ENCODE assay signal across 13 cellular contexts in the genomic region with DNA sequence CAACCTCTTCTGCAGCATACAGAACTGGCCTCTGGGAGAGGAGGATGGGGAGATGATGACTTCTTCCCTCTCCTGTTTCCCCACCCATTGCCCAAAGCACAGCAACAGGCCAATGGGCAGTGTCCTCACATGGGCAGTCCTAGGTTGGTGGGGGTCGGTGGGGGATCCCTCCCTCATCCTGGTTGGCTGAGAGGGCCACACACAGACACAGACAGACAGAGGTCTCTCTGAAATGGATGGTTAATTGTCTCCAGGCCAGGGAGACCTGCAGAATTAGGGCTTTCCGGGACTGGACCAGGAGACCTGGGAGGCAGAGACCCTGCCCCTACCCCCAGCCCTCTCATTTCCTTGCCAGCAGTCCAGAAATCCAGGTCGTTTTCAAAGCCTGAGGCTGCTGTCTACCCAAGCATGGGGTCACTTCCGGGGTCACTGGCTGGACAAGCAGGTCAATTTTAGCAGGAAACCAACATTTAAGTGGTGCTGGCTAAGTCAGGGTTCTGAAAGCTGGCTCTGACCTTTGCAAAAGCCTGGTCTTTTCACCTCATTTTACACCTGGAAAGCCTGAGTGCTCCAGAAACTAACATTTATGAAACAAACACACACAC. TPM values are rescaled to one million over a fixed set of nuclear protein-coding genes. Genes with fewer than 3 reads are reported as not detected.
DNase-seq lines count a peak whose midpoint lies in the region; ATAC-seq and TF ChIP-seq lines count a peak whose summit lies in the region.
"Had no signal": no experiment of that assay in that cellular context is flagged by ENCODE, and none has a peak within 500 bp of the region (broad histone marks: within the 10 kb centered on the region; RNA-seq: fewer than 3 reads in every experiment).

No MANE protein-coding gene starts in this region.

- H4K20me1 ChIP-seq in SK-N-SH (ENCODE audit: insufficient read depth), result no peaks in the 10 kb centered on the region
- H4K20me1 ChIP-seq: BLaER1 treated with 17β-estradiol and CSF1 and Interleukin-3, amounts not matched to agents 10 nM and 100 nM had no signal

- ATAC-seq in SK-N-SH treated with all-trans-retinoic acid at 6 μM for 48 hours (no peak; the same call in 2 of the 3 replicates), HG02678 (IDR thresholded peaks at IDR 0.05; ENCODE audit: unreplicated experiment) (no peak)

- H3K9ac ChIP-seq in SK-N-SH, result no peak overlapping the region
- H3K9ac ChIP-seq: BLaER1 treated with 17β-estradiol and CSF1 and Interleukin-3, amounts not matched to agents 10 nM and 100 nM had no signal

- 20% methylated on average over 1 of the region's 4 CpGs for WGBS in SK-N-SH (ENCODE audit: low lambda C conversion rate)
- 51 to 66% methylated on average over 4 of the region's 4 CpGs for WGBS in sigmoid colon, 2 donors

- H3K27me3 ChIP-seq in SK-N-SH (ENCODE audit: insufficient read depth), result no peaks in the 10 kb centered on the region
- peaks cover 4 to 42% (median 13%) of the 10 kb centered on the region in 3 donors for H3K27me3 ChIP-seq in sigmoid colon
- H3K27me3 ChIP-seq: BLaER1 treated with 17β-estradiol and CSF1 and Interleukin-3, amounts not matched to agents 10 nM and 100 nM had no signal

- H2AFZ ChIP-seq in SK-N-SH (ENCODE audit: low read depth), result no peak overlapping the region

- H3K4me2 ChIP-seq in SK-N-SH, result no peak overlapping the region
- H3K4me2 ChIP-seq: BLaER1 treated with 17β-estradiol and CSF1 and Interleukin-3, amounts not matched to agents 10 nM and 100 nM had no signal

- DNase-seq in SK-N-SH, result peak; percentile 59
- DNase-seq in KBM-7, result peak; percentile 5
- DNase-seq in iPS-NIHi7 (ENCODE audit: extremely low spot score), result peak; percentile 14
- no peak for DNase-seq in sigmoid colon
- DNase-seq in NCI-H146 (lab: John Stamatoyannopoulos, UW), result no peak
- DNase-seq: 8988T; CD4-positive, CD25-positive, alpha-beta regulatory T cell; H7 had no signal

- in situ Hi-C loops in KBM-7 (cut with MboI; ENCODE audit: low pct_unique_long_range_greater_than_20kb, low sequenced_read_pairs), result no loop called here

- POLR2A ChIA-PET in SK-N-SH (lab: Yijun Ruan, JAX), result no interaction called here

- CTCF ChIA-PET in SK-N-SH (lab: Yijun Ruan, JAX), result no interaction called here

- H3K27ac ChIP-seq in SK-N-SH (ENCODE audit: low read depth in 2 of 2, low read length in 1 of 2) (no peak overlapping the region), sigmoid colon (no peak overlapping the region)
- H3K27ac ChIP-seq: BLaER1 treated with 17β-estradiol and CSF1 and Interleukin-3, amounts not matched to agents 10 nM and 100 nM; HL-60 had no signal

- TF ChIP-seq POLR2A in sigmoid colon (IDR thresholded peaks at IDR 0.05), result no peak

- H3K9me2 ChIP-seq in SK-N-SH, result no peaks in the 10 kb centered on the region

- H3F3A ChIP-seq in SK-N-SH (replicated peaks; ENCODE audit: insufficient read depth), result no peaks in the 10 kb centered on the region

- TF ChIP-seq EP300 in SK-N-SH (IDR thresholded peaks at IDR 0.05; ENCODE audit: borderline replicate concordance in 1 of 2, low read depth in 1 of 2, low read length in 1 of 2) (no peak), sigmoid colon (IDR thresholded peaks at IDR 0.05) (no peak)

- no peaks in the 10 kb centered on the region for H3K79me2 ChIP-seq in SK-N-SH (ENCODE audit: insufficient read depth)

- H3K36me3 ChIP-seq in SK-N-SH (replicated peaks in 1 of 2; ENCODE audit: control insufficient read depth in 1 of 2, insufficient read depth in 2 of 2, low read length in 1 of 2) (no peaks in the 10 kb centered on the region), sigmoid colon (no peaks in the 10 kb centered on the region)
- H3K36me3 ChIP-seq: BLaER1 treated with 17β-estradiol and CSF1 and Interleukin-3, amounts not matched to agents 10 nM and 100 nM had no signal

- H3K4me3 ChIP-seq in SK-N-SH (ENCODE audit: low read depth in 2 of 2, low read length in 1 of 2) (no peak overlapping the region), sigmoid colon (no peak overlapping the region)
- H3K4me3 ChIP-seq: BLaER1 treated with 17β-estradiol and CSF1 and Interleukin-3, amounts not matched to agents 10 nM and 100 nM had no signal

- intact Hi-C loops in sigmoid colon (cut with DNase I), result no loop called here

- peaks cover 0 to 7% of the 10 kb centered on the region in 2 experiments; a peak in 1 of 4 replicates for H3K4me1 ChIP-seq in SK-N-SH (ENCODE audit: control insufficient read depth in 1 of 2, insufficient read depth in 2 of 2, low read depth in 1 of 2, low read length in 1 of 2)
- H3K4me1 ChIP-seq in sigmoid colon, result peaks cover 0 to 12% (median 8%) of the 10 kb centered on the region in 4 donors
- H3K4me1 ChIP-seq: BLaER1 treated with 17β-estradiol and CSF1 and Interleukin-3, amounts not matched to agents 10 nM and 100 nM had no signal

- TF ChIP-seq CTCF in SK-N-SH (IDR thresholded peaks at IDR 0.05) (no peak), sigmoid colon (IDR thresholded peaks at IDR 0.05) (no peak)

- H3K9me3 ChIP-seq in SK-N-SH, result no peaks in the 10 kb centered on the region
- H3K9me3 ChIP-seq in sigmoid colon, result no peaks in the 10 kb centered on the region

- no peak for TF ChIP-seq RAD21 in SK-N-SH (IDR thresholded peaks at IDR 0.05; ENCODE audit: low read length)

TF ChIP-seq in SK-N-SH, 30 proteins besides CTCF, POLR2A, EP300 and RAD21 (continues in another document):
- TF ChIP-seq, protein P1, sequence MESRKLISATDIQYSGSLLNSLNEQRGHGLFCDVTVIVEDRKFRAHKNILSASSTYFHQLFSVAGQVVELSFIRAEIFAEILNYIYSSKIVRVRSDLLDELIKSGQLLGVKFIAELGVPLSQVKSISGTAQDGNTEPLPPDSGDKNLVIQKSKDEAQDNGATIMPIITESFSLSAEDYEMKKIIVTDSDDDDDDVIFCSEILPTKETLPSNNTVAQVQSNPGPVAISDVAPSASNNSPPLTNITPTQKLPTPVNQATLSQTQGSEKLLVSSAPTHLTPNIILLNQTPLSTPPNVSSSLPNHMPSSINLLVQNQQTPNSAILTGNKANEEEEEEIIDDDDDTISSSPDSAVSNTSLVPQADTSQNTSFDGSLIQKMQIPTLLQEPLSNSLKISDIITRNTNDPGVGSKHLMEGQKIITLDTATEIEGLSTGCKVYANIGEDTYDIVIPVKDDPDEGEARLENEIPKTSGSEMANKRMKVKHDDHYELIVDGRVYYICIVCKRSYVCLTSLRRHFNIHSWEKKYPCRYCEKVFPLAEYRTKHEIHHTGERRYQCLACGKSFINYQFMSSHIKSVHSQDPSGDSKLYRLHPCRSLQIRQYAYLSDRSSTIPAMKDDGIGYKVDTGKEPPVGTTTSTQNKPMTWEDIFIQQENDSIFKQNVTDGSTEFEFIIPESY (IDR thresholded peaks at IDR 0.05; ENCODE audit: borderline replicate concordance, low read depth), result no peak
- TF ChIP-seq EZH2phosphoT487 (IDR thresholded peaks at IDR 0.05; ENCODE audit: borderline replicate concordance, low read depth), result no peak
- no peak for TF ChIP-seq RXRA (IDR thresholded peaks at IDR 0.05; ENCODE audit: borderline replicate concordance, low read depth)
- TF ChIP-seq GABPA (IDR thresholded peaks at IDR 0.05; ENCODE audit: low read depth), result no peak
- TF ChIP-seq GATA2 (CRISPR knock-in tag; IDR thresholded peaks at IDR 0.05), result no peak
- TF ChIP-seq MXI1 (IDR thresholded peaks at IDR 0.05; ENCODE audit: low read depth, low read length), result no peak
- TF ChIP-seq SMC3 (IDR thresholded peaks at IDR 0.05; ENCODE audit: low read depth, low read length), result no peak
- TF ChIP-seq NRF1 (IDR thresholded peaks at IDR 0.05; ENCODE audit: low read depth, low read length), result no peak

TF ChIP-seq in SK-N-SH treated with all-trans-retinoic acid at 6 μM for 48 hours, 23 proteins besides CTCF, POLR2A, EP300 and RAD21:
- TF ChIP-seq ZC3H10 (CRISPR knock-in tag; IDR thresholded peaks at IDR 0.05), result no peak
- TF ChIP-seq ZFP3 (CRISPR knock-in tag; IDR thresholded peaks at IDR 0.05), result no peak
- TF ChIP-seq GLIS3 (CRISPR knock-in tag; IDR thresholded peaks at IDR 0.05), result no peak
- TF ChIP-seq, protein P2, sequence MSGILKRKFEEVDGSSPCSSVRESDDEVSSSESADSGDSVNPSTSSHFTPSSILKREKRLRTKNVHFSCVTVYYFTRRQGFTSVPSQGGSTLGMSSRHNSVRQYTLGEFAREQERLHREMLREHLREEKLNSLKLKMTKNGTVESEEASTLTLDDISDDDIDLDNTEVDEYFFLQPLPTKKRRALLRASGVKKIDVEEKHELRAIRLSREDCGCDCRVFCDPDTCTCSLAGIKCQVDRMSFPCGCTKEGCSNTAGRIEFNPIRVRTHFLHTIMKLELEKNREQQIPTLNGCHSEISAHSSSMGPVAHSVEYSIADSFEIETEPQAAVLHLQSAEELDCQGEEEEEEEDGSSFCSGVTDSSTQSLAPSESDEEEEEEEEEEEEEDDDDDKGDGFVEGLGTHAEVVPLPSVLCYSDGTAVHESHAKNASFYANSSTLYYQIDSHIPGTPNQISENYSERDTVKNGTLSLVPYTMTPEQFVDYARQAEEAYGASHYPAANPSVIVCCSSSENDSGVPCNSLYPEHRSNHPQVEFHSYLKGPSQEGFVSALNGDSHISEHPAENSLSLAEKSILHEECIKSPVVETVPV (CRISPR knock-in tag; IDR thresholded peaks at IDR 0.05), result no peak
- no peak for TF ChIP-seq ZNF70 (CRISPR knock-in tag; IDR thresholded peaks at IDR 0.05)
- TF ChIP-seq, protein P3, sequence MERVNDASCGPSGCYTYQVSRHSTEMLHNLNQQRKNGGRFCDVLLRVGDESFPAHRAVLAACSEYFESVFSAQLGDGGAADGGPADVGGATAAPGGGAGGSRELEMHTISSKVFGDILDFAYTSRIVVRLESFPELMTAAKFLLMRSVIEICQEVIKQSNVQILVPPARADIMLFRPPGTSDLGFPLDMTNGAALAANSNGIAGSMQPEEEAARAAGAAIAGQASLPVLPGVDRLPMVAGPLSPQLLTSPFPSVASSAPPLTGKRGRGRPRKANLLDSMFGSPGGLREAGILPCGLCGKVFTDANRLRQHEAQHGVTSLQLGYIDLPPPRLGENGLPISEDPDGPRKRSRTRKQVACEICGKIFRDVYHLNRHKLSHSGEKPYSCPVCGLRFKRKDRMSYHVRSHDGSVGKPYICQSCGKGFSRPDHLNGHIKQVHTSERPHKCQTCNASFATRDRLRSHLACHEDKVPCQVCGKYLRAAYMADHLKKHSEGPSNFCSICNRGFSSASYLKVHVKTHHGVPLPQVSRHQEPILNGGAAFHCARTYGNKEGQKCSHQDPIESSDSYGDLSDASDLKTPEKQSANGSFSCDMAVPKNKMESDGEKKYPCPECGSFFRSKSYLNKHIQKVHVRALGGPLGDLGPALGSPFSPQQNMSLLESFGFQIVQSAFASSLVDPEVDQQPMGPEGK (CRISPR knock-in tag; IDR thresholded peaks at IDR 0.05; ENCODE audit: borderline replicate concordance), result no peak

RNA-seq across cellular contexts. Expression of a gene that starts 48.6 kb away (rescaled TPM):
- polyA plus RNA-seq in SK-N-SH (2012; rRNA removed) (10.2 and 11.3 TPM in 2 replicates), sigmoid colon (1 to 10 TPM; 2.3 to 5.3 (median 2.4) TPM)
- polyA plus RNA-seq in SK-N-SH (2012; cell fraction: cytosol; rRNA removed), result 6.2 and 8.5 TPM in 2 replicates
- 32.3 and 34.6 TPM in 2 replicates for polyA plus RNA-seq in SK-N-SH (2012; cell fraction: nucleus; rRNA removed)
- total RNA-seq in sigmoid colon, result 1 to 10 TPM; 6.2 to 9.7 (median 7.6) TPM
- total RNA-seq: CD4-positive, CD25-positive, alpha-beta regulatory T cell had no signal
- polyA plus RNA-seq: CD4-positive, CD25-positive, alpha-beta regulatory T cell; IgD-negative memory B cell had no signal

Comparison
In these comparisons a context has a peak if more than half of its experiments do, and no peak if none do; other contexts are left out.
1. DNase-seq: peak in SK-N-SH (single experiment), KBM-7 (single experiment) and iPS-NIHi7 (single experiment); none in sigmoid colon (single experiment) and NCI-H146 (single experiment).